30 cellular contexts compared by ENCODE assay signal in genomic region chr6:96832780-96833179, GRCh38.
"Had no signal": no experiment of that assay in that cellular context is flagged by ENCODE, and none has a peak within 500 bp of the region (broad histone marks: within the 10 kb centered on the region; RNA-seq: fewer than 3 reads in every experiment).

No MANE protein-coding gene starts in this region.

- H3K4me1 ChIP-seq: foreskin keratinocyte had no signal

- H3K27ac ChIP-seq: adrenal gland, body of pancreas, esophagus muscularis mucosa, foreskin keratinocyte, gastrocnemius medialis, heart right ventricle, WERI-Rb-1 had no signal

- H3K36me3 ChIP-seq: adrenal gland, esophagus muscularis mucosa, gastrocnemius medialis had no signal

- ATAC-seq: activated CD4-positive, alpha-beta T cell treated with anti-CD3 and anti-CD28 coated beads for 36 hours; activated CD8-positive, alpha-beta memory T cell treated with anti-CD3 and anti-CD28 coated beads, Interleukin-2, amount 10 ng/mL, durations not matched to agents 7 days and 5 days; activated CD8-positive, alpha-beta T cell treated with anti-CD3 and anti-CD28 coated beads, Interleukin-2, amount 10 ng/mL, durations not matched to agents 7 days and 5 days; activated naive CD8-positive, alpha-beta T cell treated with anti-CD3 and anti-CD28 coated beads, Interleukin-2, amount 50 U/mL, for 24 hours; body of pancreas; effector memory CD8-positive, alpha-beta T cell; foreskin keratinocyte; gastrocnemius medialis; heart right ventricle had no signal

- H3K9me3 ChIP-seq: adrenal gland, body of pancreas, esophagus muscularis mucosa, gastrocnemius medialis, heart right ventricle had no signal

- H3K27me3 ChIP-seq: adrenal gland, body of pancreas, esophagus muscularis mucosa, foreskin keratinocyte had no signal

- H3K4me3 ChIP-seq: adrenal gland, body of pancreas, esophagus muscularis mucosa, gastrocnemius medialis, heart right ventricle had no signal

- DNase-seq: activated CD4-positive, alpha-beta memory T cell treated with anti-CD3 and anti-CD28 coated beads for 36 hours; activated CD4-positive, alpha-beta T cell treated with anti-CD3 and anti-CD28 coated beads for 36 hours; activated CD4-positive, alpha-beta T cell treated with anti-CD3 and anti-CD28 coated beads, Interleukin-2, amount 10 ng/mL, durations not matched to agents 24 days and 14 days; activated CD4-positive, CD25-positive, alpha-beta regulatory T cell; activated CD4-positive, CD25-positive, alpha-beta regulatory T cell treated with anti-CD3 and anti-CD28 coated beads, Interleukin-2, amount 50 U/mL, for 72 hours; activated CD8-positive, alpha-beta memory T cell treated with anti-CD3 and anti-CD28 coated beads, Interleukin-2, amount 10 ng/mL, durations not matched to agents 7 days and 5 days; activated CD8-positive, alpha-beta memory T cell treated with anti-CD3 and anti-CD28 coated beads, Interleukin-2, amount 50 U/mL, for 4 hours; activated CD8-positive, alpha-beta T cell treated with anti-CD3 and anti-CD28 coated beads, Interleukin-2, amount 10 ng/mL, durations not matched to agents 7 days and 5 days; activated effector memory CD4-positive, alpha-beta T cell treated with anti-CD3 and anti-CD28 coated beads, Interleukin-2, amount 50 U/mL, for 16 hours; activated naive CD4-positive, alpha-beta T cell treated with anti-CD3 and anti-CD28 coated beads for 36 hours; activated naive CD8-positive, alpha-beta T cell treated with anti-CD3 and anti-CD28 coated beads for 36 hours; activated naive CD8-positive, alpha-beta T cell treated with anti-CD3 and anti-CD28 coated beads, Interleukin-2, amount 50 U/mL, for 24 hours; activated T-cell treated with anti-CD3 and anti-CD28 coated beads, Interleukin-2, amount 50 U/mL, for 1 hour; activated T-cell treated with anti-CD3 and anti-CD28 coated beads, Interleukin-2, amount 50 U/mL, for 48 hours; adrenal gland; amygdala; aorta; body of pancreas; caudate nucleus; cortex of kidney; dermis blood vessel endothelial cell; effector CD4-positive, alpha-beta T cell; effector memory CD8-positive, alpha-beta T cell; erythroblast; foreskin keratinocyte; gastrocnemius medialis; heart right ventricle; T-helper 9 cell; WERI-Rb-1 had no signal
